27 cellular contexts compared by ENCODE assay signal in the genomic region with DNA sequence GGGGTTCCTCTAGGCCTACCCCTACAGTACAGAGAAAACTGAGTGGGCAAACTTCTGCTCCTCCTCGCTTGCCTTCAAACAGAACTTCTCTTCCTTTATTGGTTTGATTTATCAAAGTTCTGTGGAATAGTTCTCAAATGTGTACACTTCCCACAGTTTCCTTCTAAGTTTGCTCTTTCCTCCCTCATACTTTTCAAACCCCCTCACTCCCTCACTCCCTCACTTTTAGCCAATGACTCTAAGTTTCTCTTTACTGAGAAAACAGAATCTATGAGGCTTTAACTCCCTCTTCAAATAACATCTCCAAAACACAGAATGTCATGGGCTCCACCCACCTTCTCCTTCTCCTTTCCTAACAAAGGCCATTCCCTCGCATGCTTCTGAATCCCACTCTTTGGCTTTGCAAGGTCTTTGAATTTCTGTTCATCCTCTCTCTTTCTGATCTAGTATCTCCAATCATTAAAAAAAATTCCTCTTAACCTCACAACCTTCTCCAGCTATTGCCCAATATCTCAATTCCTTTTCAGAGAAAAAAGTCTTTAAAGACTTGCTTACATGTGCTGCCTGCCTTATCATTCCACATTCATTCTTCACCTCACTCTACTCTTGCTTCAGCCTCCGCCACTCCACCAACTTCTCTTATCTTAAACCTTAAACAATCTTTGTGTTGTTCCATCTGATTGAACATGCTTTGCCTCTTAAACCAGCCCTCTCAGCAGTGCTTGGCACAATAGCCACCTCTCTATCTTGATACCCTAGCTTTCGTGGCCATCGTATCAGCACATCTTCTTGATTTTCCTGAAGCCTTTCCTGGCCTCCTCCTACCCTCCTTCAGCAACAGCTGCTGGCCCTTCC. TPM values are rescaled to one million over a fixed set of nuclear protein-coding genes. Genes with fewer than 3 reads are reported as not detected.
A peak's percentile ranks its signal among the peaks of the same experiment; 100 is the strongest.
DNase-seq lines count a peak whose midpoint lies in the region; ATAC-seq, FAIRE-seq and TF ChIP-seq lines count a peak whose summit lies in the region.
"Had no signal": no experiment of that assay in that cellular context is flagged by ENCODE, and none has a peak within 500 bp of the region (broad histone marks: within the 10 kb centered on the region; RNA-seq: fewer than 3 reads in every experiment).

No MANE protein-coding gene starts in this region.

- H3K27ac ChIP-seq in breast epithelium (peak overlapping the region; percentile 30 to 39), astrocyte (ENCODE audit: low read depth, low read length) (no peak overlapping the region)
- H3K27ac ChIP-seq: 22Rv1, SK-N-MC had no signal

- H3K4me3 ChIP-seq in breast epithelium (no peak overlapping the region), astrocyte (ENCODE audit: insufficient read depth, low read depth, low read length) (no peak overlapping the region)
- H3K4me3 ChIP-seq: SK-N-MC had no signal

- intact Hi-C loops in breast epithelium (cut with DNase I; ENCODE audit: low total_unique reads) (no loop called here), MCF 10A (cut with micrococcal nuclease) (no loop called here)

- no peaks in the 10 kb centered on the region for H3K4me1 ChIP-seq in breast epithelium
- no peaks in the 10 kb centered on the region for H3K4me1 ChIP-seq in astrocyte (ENCODE audit: insufficient read depth, low read length)
- H3K4me1 ChIP-seq: BE2C had no signal

- no peak overlapping the region for H2AFZ ChIP-seq in astrocyte (ENCODE audit: low read depth, low read length)

- no peak for FAIRE-seq in astrocyte (lab: Jason Lieb, UNC)
- FAIRE-seq: GM12891, RCC 7860 had no signal

- no peaks in the 10 kb centered on the region for H4K20me1 ChIP-seq in astrocyte (ENCODE audit: insufficient read depth, low read length)

- H3K9me3 ChIP-seq in breast epithelium (no peaks in the 10 kb centered on the region), astrocyte (ENCODE audit: insufficient read depth, low read depth, low read length) (no peaks in the 10 kb centered on the region)
- H3K9me3 ChIP-seq: BE2C had no signal

- no peak for TF ChIP-seq POLR2A in breast epithelium (IDR thresholded peaks at IDR 0.05)

- H3K4me3 Mint-ChIP-seq in MCF 10A (ENCODE audit: unreplicated experiment) = no peak overlapping the region
- no peak overlapping the region for H3K4me3 Mint-ChIP-seq in astrocyte (ENCODE audit: unreplicated experiment)
- no peak overlapping the region for H3K4me3 Mint-ChIP-seq in nephron progenitor cell
- H3K4me3 Mint-ChIP-seq in mesothelial cell of epicardium = no peak overlapping the region
- H3K4me3 Mint-ChIP-seq in T-helper 2 cell treated with Interferon-gamma antibody and Interleukin-4, amounts not matched to agents 5 μg/mL and 100 μg/mL, for 36 hours = no peak overlapping the region
- H3K4me3 Mint-ChIP-seq: CD14-positive monocyte; CD8-positive, alpha-beta memory T cell had no signal

- no peak for ATAC-seq in HG02763 (IDR thresholded peaks at IDR 0.05; ENCODE audit: unreplicated experiment)
- ATAC-seq: HCT116 had no signal

- TF ChIP-seq CTCF in breast epithelium (IDR thresholded peaks at IDR 0.05) (no peak), MCF 10A (IDR thresholded peaks at IDR 0.05; ENCODE audit: unreplicated experiment) (no peak), astrocyte (IDR thresholded peaks at IDR 0.05; ENCODE audit: insufficient read depth, low read depth, low read length) (no peak), nephron progenitor cell (IDR thresholded peaks at IDR 0.05) (no peak), mesothelial cell of epicardium (IDR thresholded peaks at IDR 0.05; ENCODE audit: unreplicated experiment) (no peak)

- no peaks in the 10 kb centered on the region for H3K36me3 ChIP-seq in breast epithelium
- H3K36me3 ChIP-seq in astrocyte (ENCODE audit: insufficient read depth, low read length) = no peaks in the 10 kb centered on the region
- H3K36me3 ChIP-seq: BE2C had no signal

- H3K36me3 Mint-ChIP-seq in MCF 10A (ENCODE audit: insufficient read depth, unreplicated experiment) (no peaks in the 10 kb centered on the region), astrocyte (ENCODE audit: low read depth, unreplicated experiment) (no peaks in the 10 kb centered on the region), nephron progenitor cell (ENCODE audit: low read depth) (no peaks in the 10 kb centered on the region), mesothelial cell of epicardium (no peaks in the 10 kb centered on the region)
- H3K36me3 Mint-ChIP-seq in T-helper 2 cell treated with Interferon-gamma antibody and Interleukin-4, amounts not matched to agents 5 μg/mL and 100 μg/mL, for 36 hours (ENCODE audit: low read depth) = no peaks in the 10 kb centered on the region
- H3K36me3 Mint-ChIP-seq: CD14-positive monocyte; CD8-positive, alpha-beta memory T cell had no signal

- H3K27me3 ChIP-seq in breast epithelium (no peaks in the 10 kb centered on the region), astrocyte (ENCODE audit: insufficient read depth, low read length) (no peaks in the 10 kb centered on the region)
- H3K27me3 ChIP-seq: BE2C had no signal

- no peaks in the 10 kb centered on the region for H3K9me3 Mint-ChIP-seq in MCF 10A (ENCODE audit: unreplicated experiment)
- no peaks in the 10 kb centered on the region for H3K9me3 Mint-ChIP-seq in astrocyte (ENCODE audit: unreplicated experiment)
- H3K9me3 Mint-ChIP-seq in nephron progenitor cell = no peaks in the 10 kb centered on the region
- no peaks in the 10 kb centered on the region for H3K9me3 Mint-ChIP-seq in mesothelial cell of epicardium
- no peaks in the 10 kb centered on the region for H3K9me3 Mint-ChIP-seq in T-helper 2 cell treated with Interferon-gamma antibody and Interleukin-4, amounts not matched to agents 5 μg/mL and 100 μg/mL, for 36 hours
- H3K9me3 Mint-ChIP-seq: CD14-positive monocyte had no signal

- H3K27me3 Mint-ChIP-seq in MCF 10A (ENCODE audit: insufficient read depth, unreplicated experiment) = no peaks in the 10 kb centered on the region
- H3K27me3 Mint-ChIP-seq in astrocyte (ENCODE audit: low read depth, unreplicated experiment) = no peaks in the 10 kb centered on the region
- no peaks in the 10 kb centered on the region for H3K27me3 Mint-ChIP-seq in nephron progenitor cell (ENCODE audit: low read depth, poor library complexity)
- H3K27me3 Mint-ChIP-seq in mesothelial cell of epicardium (ENCODE audit: low read depth) = no peaks in the 10 kb centered on the region
- H3K27me3 Mint-ChIP-seq in T-helper 2 cell treated with Interferon-gamma antibody and Interleukin-4, amounts not matched to agents 5 μg/mL and 100 μg/mL, for 36 hours (ENCODE audit: low read depth) = no peaks in the 10 kb centered on the region

- POLR2A ChIA-PET in MCF 10A (lab: Yijun Ruan, JAX) = interaction anchor here (0.6 to 1.6 kb wide), 3 partner anchors 11 to 45 kb away, joined by 3 to 4 read pairs (median 3); no protein-coding TSS in a partner anchor

- no peak overlapping the region for H3K4me2 ChIP-seq in astrocyte (ENCODE audit: low read length)

- CTCF ChIA-PET in MCF 10A (lab: Yijun Ruan, JAX) = interaction anchor here (1.0 to 1.1 kb wide), 2 partner anchors 34 to 54 kb away, joined by 3 read pairs; no protein-coding TSS in a partner anchor

- DNase-seq in breast epithelium (ENCODE audit: low spot score in 2 of 2) = no peak
- no peak for DNase-seq in MCF 10A (ENCODE audit: unreplicated experiment)
- no peak for DNase-seq in astrocyte (ENCODE audit: low read depth)
- DNase-seq in nephron progenitor cell = no peak
- DNase-seq in mesothelial cell of epicardium (ENCODE audit: low spot score in 2 of 2, unreplicated experiment in 2 of 2) = no peak
- no peak for DNase-seq in T-helper 2 cell treated with Interferon-gamma antibody and Interleukin-4, amounts not matched to agents 5 μg/mL and 100 μg/mL, for 36 hours (ENCODE audit: low spot score)
- DNase-seq: BE2C; CD8-positive, alpha-beta memory T cell; DMS 273 treated with DMSO at 0.1 percent for 48 hours; DMS79 treated with DMSO at 0.1 percent for 48 hours; GF-D8; Kasumi-1; NCI-H2029; NCI-H446 treated with DMSO at 0.1 percent for 48 hours; NCI-H526 treated with DMSO at 0.1 percent for 48 hours; OCI-M1; SIG-M5 had no signal

- H3K27ac Mint-ChIP-seq in MCF 10A (ENCODE audit: low read depth, unreplicated experiment) (no peak overlapping the region), astrocyte (ENCODE audit: unreplicated experiment) (peak overlapping the region; percentile 4), nephron progenitor cell (peak overlapping the region; percentile 3), mesothelial cell of epicardium (no peak overlapping the region)
- no peak overlapping the region for H3K27ac Mint-ChIP-seq in T-helper 2 cell treated with Interferon-gamma antibody and Interleukin-4, amounts not matched to agents 5 μg/mL and 100 μg/mL, for 36 hours
- H3K27ac Mint-ChIP-seq: CD14-positive monocyte had no signal

- no TSS peak for BruUV-seq in MCF 10A (replicated peaks; lab: Mats Ljungman, UMichigan)

- no peaks in the 10 kb centered on the region for H3K79me2 ChIP-seq in astrocyte (ENCODE audit: insufficient read depth, low read length)

- H3K9ac ChIP-seq in astrocyte (ENCODE audit: low read length) = no peak overlapping the region

- peaks cover 6% of the 10 kb centered on the region for H3K4me1 Mint-ChIP-seq in MCF 10A (ENCODE audit: insufficient read depth, unreplicated experiment)
- H3K4me1 Mint-ChIP-seq in astrocyte (ENCODE audit: low read depth, unreplicated experiment) = peaks cover 16% of the 10 kb centered on the region
- H3K4me1 Mint-ChIP-seq in nephron progenitor cell = peaks cover 36% of the 10 kb centered on the region
- peaks cover 18% of the 10 kb centered on the region for H3K4me1 Mint-ChIP-seq in mesothelial cell of epicardium
- H3K4me1 Mint-ChIP-seq in T-helper 2 cell treated with Interferon-gamma antibody and Interleukin-4, amounts not matched to agents 5 μg/mL and 100 μg/mL, for 36 hours (ENCODE audit: low read depth) = no peaks in the 10 kb centered on the region
- H3K4me1 Mint-ChIP-seq: CD14-positive monocyte; CD8-positive, alpha-beta memory T cell had no signal

RNA-seq across cellular contexts. Expression of a gene that starts 57.2 kb away (rescaled TPM):
- total RNA-seq in breast epithelium = not detected
- total RNA-seq in MCF 10A (2022) = not detected in 2 replicates
- not detected in 2 replicates for total RNA-seq in astrocyte
- total RNA-seq in mesothelial cell of epicardium = not detected in 3 replicates
- total RNA-seq: CD8-positive, alpha-beta memory T cell; H4; HT-29; M059J had no signal

Comparison
In these comparisons a context has a peak if more than half of its experiments do, and no peak if none do; other contexts are left out.
1. H3K27ac Mint-ChIP-seq: peak in astrocyte (single experiment) and nephron progenitor cell (single experiment); none in MCF 10A (single experiment), mesothelial cell of epicardium (single experiment) and T-helper 2 cell treated with Interferon-gamma antibody and Interleukin-4, amounts not matched to agents 5 μg/mL and 100 μg/mL, for 36 hours (single experiment).